ENCODE assay signal across 8 cellular contexts in genomic region chr6:151240036-151240685, GRCh38. TPM values are rescaled to one million over a fixed set of nuclear protein-coding genes. Genes with fewer than 3 reads are reported as not detected.
DNase-seq lines count a peak whose midpoint lies in the region; ATAC-seq and TF ChIP-seq lines count a peak whose summit lies in the region.

No MANE protein-coding gene starts in this region.

- H3K9me3 ChIP-seq in WERI-Rb-1 (ENCODE audit: severe bottlenecking) (no peaks in the 10 kb centered on the region), endocrine pancreas (ENCODE audit: control insufficient read depth, low read length) (no peaks in the 10 kb centered on the region), OCI-LY7 (ENCODE audit: low read length) (no peaks in the 10 kb centered on the region)

- no peaks in the 10 kb centered on the region for H3K27me3 ChIP-seq in WERI-Rb-1 (ENCODE audit: insufficient read depth, low read depth, severe bottlenecking)
- H3K27me3 ChIP-seq in endocrine pancreas (ENCODE audit: control insufficient read depth, insufficient read depth, low read length): no peaks in the 10 kb centered on the region

- no peaks in the 10 kb centered on the region for H3K4me1 ChIP-seq in endocrine pancreas (ENCODE audit: control insufficient read depth, insufficient read depth, low read length)
- no peaks in the 10 kb centered on the region for H3K4me1 ChIP-seq in OCI-LY7 (ENCODE audit: insufficient read depth, low read length, poor library complexity, severe bottlenecking)

- H3K36me3 ChIP-seq in WERI-Rb-1: no peaks in the 10 kb centered on the region; the same call in 1 of the 2 replicates
- no peaks in the 10 kb centered on the region for H3K36me3 ChIP-seq in endocrine pancreas (ENCODE audit: control insufficient read depth, insufficient read depth, low read length)
- H3K36me3 ChIP-seq in OCI-LY7 (ENCODE audit: insufficient read depth, low read length): no peaks in the 10 kb centered on the region

- H3K9ac ChIP-seq in endocrine pancreas (ENCODE audit: control insufficient read depth, insufficient read depth, low read length): peak overlapping the region; percentile 72

- CTCF ChIA-PET in Calu3 (lab: Charles Lee): interaction anchor here (0.6 to 0.7 kb wide), 3 partner anchors 25 to 158 kb away, joined by 3 to 10 read pairs (median 6); no protein-coding TSS in a partner anchor
- CTCF ChIA-PET in OCI-LY7 (lab: Charles Lee; ENCODE audit: unreplicated experiment): no interaction called here

- peaks cover 11% of the 10 kb centered on the region for H3K4me1 Mint-ChIP-seq in Calu3 (ENCODE audit: low read depth, unreplicated experiment)

- no peaks in the 10 kb centered on the region for H3K79me2 ChIP-seq in OCI-LY7 (ENCODE audit: insufficient read depth, low read depth, low read length)

- peak overlapping the region; percentile 85 for H3K4me3 ChIP-seq in WERI-Rb-1 (ENCODE audit: low read depth, low read length)
- H3K4me3 ChIP-seq in endocrine pancreas (ENCODE audit: control insufficient read depth, insufficient read depth, low read length): no peak overlapping the region
- H3K4me3 ChIP-seq in OCI-LY7 (ENCODE audit: low read depth, low read length, poor library complexity, severe bottlenecking): no peak overlapping the region

- H2AFZ ChIP-seq in OCI-LY7 (ENCODE audit: low read length): no peak overlapping the region

- H3K9me2 ChIP-seq in OCI-LY7 (ENCODE audit: insufficient read depth, low read length): no peaks in the 10 kb centered on the region

- no peaks in the 10 kb centered on the region for H3K9me3 Mint-ChIP-seq in Calu3 (ENCODE audit: low read depth, unreplicated experiment)

- H4K20me1 ChIP-seq in OCI-LY7 (ENCODE audit: insufficient read depth, low read length): no peaks in the 10 kb centered on the region

- H3K36me3 Mint-ChIP-seq in Calu3 (ENCODE audit: insufficient read depth, unreplicated experiment): peaks cover 25% of the 10 kb centered on the region

- BruUV-seq in Calu3 (replicated peaks; lab: Mats Ljungman, UMichigan) (no TSS peak), OCI-LY7 (replicated peaks; lab: Mats Ljungman, UMichigan) (no TSS peak)

- POLR2A ChIA-PET in OCI-LY7 (lab: Charles Lee): no interaction called here

- no peak overlapping the region for H3K4me2 ChIP-seq in OCI-LY7 (ENCODE audit: low read length)

- intact Hi-C loops in Calu3 (cut with micrococcal nuclease; ENCODE audit: unreplicated experiment): no loop called here
- intact Hi-C loops in OCI-LY7 (cut with micrococcal nuclease; ENCODE audit: unreplicated experiment): no loop called here

- no peaks in the 10 kb centered on the region for H3K27me3 Mint-ChIP-seq in Calu3 (ENCODE audit: unreplicated experiment)

- peak; percentile 49 for DNase-seq in Calu3
- peak; percentile 73 for DNase-seq in HuH-7 (ENCODE audit: low spot score)
- DNase-seq in WERI-Rb-1: peak; percentile 89
- peak; percentile 84 to 87 for DNase-seq in lung microvascular endothelial cell (ENCODE audit: low read depth in 2 of 2)
- DNase-seq in stimulated activated CD8-positive, alpha-beta memory T cell treated with anti-CD3 and anti-CD28 coated beads, Interleukin-15, amount 100 ng/mL, for 48 hours (ENCODE audit: low read depth in 2 of 2): peak; percentile 37 to 48
- DNase-seq in OCI-LY7 (ENCODE audit: low spot score): no peak

- H3K27ac ChIP-seq in WERI-Rb-1: peak overlapping the region; percentile 75
- no peak overlapping the region for H3K27ac ChIP-seq in OCI-LY7 (ENCODE audit: low read depth, low read length, poor library complexity, severe bottlenecking)

- no peak overlapping the region for H3K27ac Mint-ChIP-seq in Calu3 (ENCODE audit: unreplicated experiment)

- peak overlapping the region; percentile 80 for H3K4me3 Mint-ChIP-seq in Calu3 (ENCODE audit: low read depth, unreplicated experiment)

- no peak for ATAC-seq in GM19328 (IDR thresholded peaks at IDR 0.05; ENCODE audit: unreplicated experiment)

- TF ChIP-seq CTCF in Calu3 (IDR thresholded peaks at IDR 0.05; ENCODE audit: unreplicated experiment) (no peak), WERI-Rb-1 (IDR thresholded peaks at IDR 0.05; ENCODE audit: low read depth, low read length) (no peak), OCI-LY7 (conservative IDR thresholded peaks at IDR 0.05; ENCODE audit: low read length) (no peak)

RNA-seq across cellular contexts. Expression of gene AKAP12, which starts 0.4 kb away (rescaled TPM):
- total RNA-seq in Calu3 (2022) (21.8 and 31.8 TPM in 2 replicates), lung microvascular endothelial cell (250 and 900 TPM in 2 replicates), OCI-LY7 (2022) (0.07 and 0.23 TPM in 2 replicates)
- not detected in 2 replicates for total RNA-seq in OCI-LY7 (2014; rRNA removed; shearing (Covaris generic))
